Comparison of ENCODE assay signal across 17 cellular contexts in genomic region chr1:205162301-205162700, GRCh38.
"Had no signal": no experiment of that assay in that cellular context is flagged by ENCODE, and none has a peak within 500 bp of the region (broad histone marks: within the 10 kb centered on the region; RNA-seq: fewer than 3 reads in every experiment).

No MANE protein-coding gene starts in this region.

- H3K27ac ChIP-seq: cardiac muscle cell, lower lobe of right lung, stomach had no signal

- ATAC-seq: activated CD8-positive, alpha-beta memory T cell treated with anti-CD3 and anti-CD28 coated beads, Interleukin-2, amount 10 ng/mL, durations not matched to agents 7 days and 5 days; effector memory CD8-positive, alpha-beta T cell; left cardiac atrium; lower lobe of right lung; natural killer cell had no signal

- H3K9me3 ChIP-seq: lower lobe of right lung, stomach had no signal

- H3K4me1 ChIP-seq: lower lobe of right lung, stomach had no signal

- H3K27me3 ChIP-seq: cardiac muscle cell, stomach had no signal

- DNase-seq: activated CD4-positive, alpha-beta T cell treated with anti-CD3 and anti-CD28 coated beads for 1 hour; activated CD4-positive, alpha-beta T cell treated with anti-CD3 and anti-CD28 coated beads, Interleukin-2, amount 50 U/mL, for 48 hours; activated CD8-positive, alpha-beta memory T cell treated with anti-CD3 and anti-CD28 coated beads, Interleukin-2, amount 10 ng/mL, durations not matched to agents 7 days and 5 days; activated gamma-delta T cell; activated naive CD8-positive, alpha-beta T cell treated with anti-CD3 and anti-CD28 coated beads for 36 hours; activated T-cell treated with anti-CD3 and anti-CD28 coated beads, Interleukin-2, amount 50 U/mL, for 24 hours; aorta; cortex of kidney; effector memory CD8-positive, alpha-beta T cell; erythroblast; left cardiac atrium; lower lobe of right lung; natural killer cell; nucleus accumbens; stimulated activated CD4-positive, alpha-beta T cell treated with anti-CD3 and anti-CD28 coated beads, Interleukin-4, amount 100 ng/mL, for 24 hours; stomach had no signal

- H3K4me3 ChIP-seq: cardiac muscle cell, lower lobe of right lung, stomach had no signal
